12 cellular contexts compared by ENCODE assay signal in genomic region chr2:74004212-74005182, GRCh38. TPM values are rescaled to one million over a fixed set of nuclear protein-coding genes. Genes with fewer than 3 reads are reported as not detected.
DNase-seq lines count a peak whose midpoint lies in the region; ATAC-seq and FAIRE-seq lines count a peak whose summit lies in the region.
"Had no signal": no experiment of that assay in that cellular context is flagged by ENCODE, and none has a peak within 500 bp of the region (broad histone marks: within the 10 kb centered on the region; RNA-seq: fewer than 3 reads in every experiment).

No MANE protein-coding gene starts in this region.

- H3K27ac Mint-ChIP-seq in activated naive CD8-positive, alpha-beta T cell, result no peak overlapping the region
- no peak overlapping the region for H3K27ac Mint-ChIP-seq in activated naive CD8-positive, alpha-beta T cell treated with anti-CD3 and anti-CD28 coated beads for 36 hours
- H3K27ac Mint-ChIP-seq in activated T-helper 2 cell treated with anti-CD3 and anti-CD28 coated beads, Interferon-gamma antibody, Interleukin-2, Interleukin-4, amounts not matched to agents 10 μg/mL and 5 μg/mL and 100 μg/mL, durations not matched to agents 14 hours and 24 hours and 36 hours, result no peak overlapping the region

- no peaks in the 10 kb centered on the region for H3K36me3 Mint-ChIP-seq in activated naive CD8-positive, alpha-beta T cell
- peaks cover 8% of the 10 kb centered on the region for H3K36me3 Mint-ChIP-seq in activated naive CD8-positive, alpha-beta T cell treated with anti-CD3 and anti-CD28 coated beads for 36 hours
- H3K36me3 Mint-ChIP-seq in activated T-helper 2 cell treated with anti-CD3 and anti-CD28 coated beads, Interferon-gamma antibody, Interleukin-2, Interleukin-4, amounts not matched to agents 10 μg/mL and 5 μg/mL and 100 μg/mL, durations not matched to agents 14 hours and 24 hours and 36 hours (ENCODE audit: low read depth), result peaks cover 25% of the 10 kb centered on the region

- peaks cover 71% of the 10 kb centered on the region for H3K4me1 Mint-ChIP-seq in activated naive CD8-positive, alpha-beta T cell (ENCODE audit: low read depth)
- H3K4me1 Mint-ChIP-seq in activated naive CD8-positive, alpha-beta T cell treated with anti-CD3 and anti-CD28 coated beads for 36 hours, result peaks cover 61% of the 10 kb centered on the region
- H3K4me1 Mint-ChIP-seq in activated T-helper 2 cell treated with anti-CD3 and anti-CD28 coated beads, Interferon-gamma antibody, Interleukin-2, Interleukin-4, amounts not matched to agents 10 μg/mL and 5 μg/mL and 100 μg/mL, durations not matched to agents 14 hours and 24 hours and 36 hours (ENCODE audit: low read depth), result peaks cover 53% of the 10 kb centered on the region

- intact Hi-C loops in activated T-helper 2 cell treated with anti-CD3 and anti-CD28 coated beads, Interferon-gamma antibody, Interleukin-2, Interleukin-4, amounts not matched to agents 10 μg/mL and 5 μg/mL and 100 μg/mL, durations not matched to agents 14 hours and 24 hours and 36 hours (cut with micrococcal nuclease), result loop anchor here (5.0 kb wide), 2 partner anchors 42 to 172 kb away; no protein-coding TSS in a partner anchor

- peak overlapping the region; percentile 15 for H3K4me3 Mint-ChIP-seq in activated naive CD8-positive, alpha-beta T cell
- H3K4me3 Mint-ChIP-seq in activated naive CD8-positive, alpha-beta T cell treated with anti-CD3 and anti-CD28 coated beads for 36 hours, result no peak overlapping the region
- H3K4me3 Mint-ChIP-seq in activated T-helper 2 cell treated with anti-CD3 and anti-CD28 coated beads, Interferon-gamma antibody, Interleukin-2, Interleukin-4, amounts not matched to agents 10 μg/mL and 5 μg/mL and 100 μg/mL, durations not matched to agents 14 hours and 24 hours and 36 hours (ENCODE audit: low read depth), result peak overlapping the region; percentile 19

- H3K9me3 Mint-ChIP-seq in activated naive CD8-positive, alpha-beta T cell (ENCODE audit: low read depth), result no peaks in the 10 kb centered on the region
- H3K9me3 Mint-ChIP-seq in activated naive CD8-positive, alpha-beta T cell treated with anti-CD3 and anti-CD28 coated beads for 36 hours, result no peaks in the 10 kb centered on the region
- H3K9me3 Mint-ChIP-seq in activated T-helper 2 cell treated with anti-CD3 and anti-CD28 coated beads, Interferon-gamma antibody, Interleukin-2, Interleukin-4, amounts not matched to agents 10 μg/mL and 5 μg/mL and 100 μg/mL, durations not matched to agents 14 hours and 24 hours and 36 hours, result no peaks in the 10 kb centered on the region

- peak; percentile 17 for FAIRE-seq in urothelium cell line (lab: Jason Lieb, UNC)

- DNase-seq in activated naive CD8-positive, alpha-beta T cell treated with anti-CD3 and anti-CD28 coated beads for 36 hours, result no peak
- DNase-seq in activated T-helper 2 cell treated with anti-CD3 and anti-CD28 coated beads, Interferon-gamma antibody, Interleukin-2, Interleukin-4, amounts not matched to agents 10 μg/mL and 5 μg/mL and 100 μg/mL, durations not matched to agents 14 hours and 24 hours and 36 hours (ENCODE audit: low spot score), result no peak
- DNase-seq in medulla oblongata (ENCODE audit: extremely low spot score) (peak; percentile 48), urothelium cell line (ENCODE audit: low spot score) (no peak), T1000 (lab: John Stamatoyannopoulos, UW) (no peak), NCI-H69 (lab: John Stamatoyannopoulos, UW) (no peak)
- DNase-seq: activated T-cell treated with anti-CD3 and anti-CD28 coated beads for 4 hours; effector CD4-positive, alpha-beta T cell; NCI-H187; Right ventricle myocardium superior had no signal

- H3K27me3 Mint-ChIP-seq in activated naive CD8-positive, alpha-beta T cell, result no peaks in the 10 kb centered on the region
- no peaks in the 10 kb centered on the region for H3K27me3 Mint-ChIP-seq in activated naive CD8-positive, alpha-beta T cell treated with anti-CD3 and anti-CD28 coated beads for 36 hours
- H3K27me3 Mint-ChIP-seq in activated T-helper 2 cell treated with anti-CD3 and anti-CD28 coated beads, Interferon-gamma antibody, Interleukin-2, Interleukin-4, amounts not matched to agents 10 μg/mL and 5 μg/mL and 100 μg/mL, durations not matched to agents 14 hours and 24 hours and 36 hours (ENCODE audit: low read depth), result no peaks in the 10 kb centered on the region

- ATAC-seq in GM18909 (IDR thresholded peaks at IDR 0.05; ENCODE audit: poor library complexity, unreplicated experiment), result no peak

RNA-seq across cellular contexts. Expression of gene TET3, which starts 19.8 kb away (rescaled TPM):
- total RNA-seq in activated naive CD8-positive, alpha-beta T cell treated with anti-CD3 and anti-CD28 coated beads for 36 hours, result 10 to 100 TPM; 14.8 TPM
- total RNA-seq in activated T-helper 2 cell treated with anti-CD3 and anti-CD28 coated beads, Interferon-gamma antibody, Interleukin-2, Interleukin-4, amounts not matched to agents 10 μg/mL and 5 μg/mL and 100 μg/mL, durations not matched to agents 14 hours and 24 hours and 36 hours, result 23.5 and 23.6 TPM in 2 replicates
